Comparison of ENCODE assay signal across 8 cellular contexts in the genomic region with DNA sequence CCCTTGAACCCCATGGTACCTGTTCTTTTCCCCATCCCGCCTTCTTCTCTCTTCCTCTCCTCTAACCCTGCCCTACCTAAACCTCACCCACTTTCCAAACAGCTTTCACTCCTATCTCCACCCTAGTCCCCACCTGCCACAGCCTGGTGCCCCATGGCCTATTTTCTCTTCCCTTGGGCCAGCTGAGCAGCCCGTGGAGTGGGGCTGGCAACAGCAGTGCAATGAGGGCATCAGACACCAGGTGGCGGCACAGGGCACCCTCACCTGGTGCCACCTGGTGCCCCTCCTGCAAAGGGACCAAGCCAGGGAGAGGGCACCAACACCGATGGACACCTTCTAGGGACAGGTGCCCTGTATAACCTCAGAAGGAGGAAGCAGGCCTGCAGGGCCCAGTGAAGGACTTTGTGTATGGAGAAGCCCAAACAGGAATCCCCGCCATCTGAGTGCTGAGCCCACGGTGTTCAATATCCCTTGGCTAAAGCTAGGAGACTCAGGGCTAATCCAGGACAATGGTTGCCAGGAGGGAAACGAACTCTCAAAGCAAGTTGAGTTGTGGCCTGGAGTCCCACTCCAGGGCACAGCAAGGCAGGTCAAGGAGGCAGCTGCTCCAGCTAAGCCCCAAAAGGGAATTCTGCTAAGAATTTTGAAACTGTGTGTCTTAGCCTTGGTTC. TPM values are rescaled to one million over a fixed set of nuclear protein-coding genes. Genes with fewer than 3 reads are reported as not detected.
A peak's percentile ranks its signal among the peaks of the same experiment; 100 is the strongest.
DNase-seq lines count a peak whose midpoint lies in the region; TF ChIP-seq lines count a peak whose summit lies in the region.

No MANE protein-coding gene starts in this region.

- peaks cover 85% of the 10 kb centered on the region for H3K4me1 Mint-ChIP-seq in dendritic cell treated with granulocyte-macrophage colony-stimulating factor and Interleukin-4, amounts not matched to agents 40 ng/mL and 50 ng/mL, for 4 days (ENCODE audit: low read depth)
- H3K4me1 Mint-ChIP-seq in nephron progenitor cell (peaks cover 56% of the 10 kb centered on the region), type B pancreatic cell (ENCODE audit: unreplicated experiment) (peaks cover 34% of the 10 kb centered on the region)

- peak overlapping the region; percentile 6 for H3K27ac Mint-ChIP-seq in dendritic cell treated with granulocyte-macrophage colony-stimulating factor and Interleukin-4, amounts not matched to agents 40 ng/mL and 50 ng/mL, for 4 days
- H3K27ac Mint-ChIP-seq in nephron progenitor cell (no peak overlapping the region), type B pancreatic cell (no peak overlapping the region)

- TF ChIP-seq CTCF in nephron progenitor cell (IDR thresholded peaks at IDR 0.05) = peak; percentile 59
- TF ChIP-seq CTCF in type B pancreatic cell (conservative IDR thresholded peaks at IDR 0.05) = peak; percentile 73

- H3K27me3 Mint-ChIP-seq in dendritic cell treated with granulocyte-macrophage colony-stimulating factor and Interleukin-4, amounts not matched to agents 40 ng/mL and 50 ng/mL, for 4 days = peaks cover 63% of the 10 kb centered on the region
- H3K27me3 Mint-ChIP-seq in nephron progenitor cell (ENCODE audit: low read depth, poor library complexity) = peaks cover 69% of the 10 kb centered on the region
- peaks cover 55% of the 10 kb centered on the region for H3K27me3 Mint-ChIP-seq in type B pancreatic cell

- H3K36me3 Mint-ChIP-seq in dendritic cell treated with granulocyte-macrophage colony-stimulating factor and Interleukin-4, amounts not matched to agents 40 ng/mL and 50 ng/mL, for 4 days (ENCODE audit: low read depth) = no peaks in the 10 kb centered on the region
- no peaks in the 10 kb centered on the region for H3K36me3 Mint-ChIP-seq in nephron progenitor cell (ENCODE audit: low read depth)
- H3K36me3 Mint-ChIP-seq in type B pancreatic cell = no peaks in the 10 kb centered on the region

- DNase-seq in ELR (ENCODE audit: low read depth) (peak; percentile 50), NCI-H1092 (lab: John Stamatoyannopoulos, UW) (peak; percentile 18), nephron progenitor cell (peak; percentile 60), type B pancreatic cell (ENCODE audit: extremely low spot score, unreplicated experiment) (no peak), MV-4-11 (lab: John Stamatoyannopoulos, UW) (no peak), DMS114 treated with DMSO at 0.1 percent for 48 hours (lab: John Stamatoyannopoulos, UW; ENCODE audit: unreplicated experiment) (no peak)
- DNase-seq in activated CD4-positive, alpha-beta T cell treated with anti-CD3 and anti-CD28 coated beads for 48 hours = peak; percentile 74

- H3K4me3 Mint-ChIP-seq in dendritic cell treated with granulocyte-macrophage colony-stimulating factor and Interleukin-4, amounts not matched to agents 40 ng/mL and 50 ng/mL, for 4 days = no peak overlapping the region
- H3K4me3 Mint-ChIP-seq in nephron progenitor cell = no peak overlapping the region
- H3K4me3 Mint-ChIP-seq in type B pancreatic cell = no peak overlapping the region

- no peaks in the 10 kb centered on the region for H3K9me3 Mint-ChIP-seq in dendritic cell treated with granulocyte-macrophage colony-stimulating factor and Interleukin-4, amounts not matched to agents 40 ng/mL and 50 ng/mL, for 4 days
- H3K9me3 Mint-ChIP-seq in nephron progenitor cell (no peaks in the 10 kb centered on the region), type B pancreatic cell (no peaks in the 10 kb centered on the region)

- intact Hi-C loops in dendritic cell treated with granulocyte-macrophage colony-stimulating factor and Interleukin-4, amounts not matched to agents 40 ng/mL and 50 ng/mL, for 4 days (cut with micrococcal nuclease) = loop anchor here (10.0 kb wide), 1 partner anchor 74 kb away; the partner anchor contains the start of gene ANKRD40

RNA-seq across cellular contexts. Expression of gene ABCC3, which starts 4.0 kb away (rescaled TPM):
- total RNA-seq in type B pancreatic cell (ENCODE audit: low replicate concordance) = 10.6 and 13.3 TPM in 2 replicates

Comparison
In these comparisons a context has a peak if more than half of its experiments do, and no peak if none do; other contexts are left out.
1. DNase-seq: peak in ELR (single experiment), NCI-H1092 (single experiment), activated CD4-positive, alpha-beta T cell treated with anti-CD3 and anti-CD28 coated beads for 48 hours (single experiment) and nephron progenitor cell (single experiment); none in type B pancreatic cell (single experiment), MV-4-11 (single experiment) and DMS114 treated with DMSO at 0.1 percent for 48 hours (single experiment).